ENCODE assay signal across 9 cellular contexts in genomic region chr18:13219012-13219396, GRCh38. TPM values are rescaled to one million over a fixed set of nuclear protein-coding genes. Genes with fewer than 3 reads are reported as not detected.
A peak's percentile ranks its signal among the peaks of the same experiment; 100 is the strongest.
DNase-seq lines count a peak whose midpoint lies in the region; ATAC-seq, FAIRE-seq and TF ChIP-seq lines count a peak whose summit lies in the region.
"Had no signal": no experiment of that assay in that cellular context is flagged by ENCODE, and none has a peak within 500 bp of the region (broad histone marks: within the 10 kb centered on the region; RNA-seq: fewer than 3 reads in every experiment).

No MANE protein-coding gene starts in this region.

- no peaks in the 10 kb centered on the region for H3K27me3 ChIP-seq in BE2C
- H3K27me3 ChIP-seq in endodermal cell (ENCODE audit: control insufficient read depth, insufficient read depth, low read length, poor library complexity, severe bottlenecking), result peaks cover 28% of the 10 kb centered on the region

- TF ChIP-seq CTCF in BE2C (IDR thresholded peaks at IDR 0.05; ENCODE audit: low read depth, low read length) (no peak), endodermal cell (conservative IDR thresholded peaks at IDR 0.05) (no peak), neural crest cell (conservative IDR thresholded peaks at IDR 0.05) (no peak)

- H3K36me3 Mint-ChIP-seq in endodermal cell (ENCODE audit: low read depth) (no peaks in the 10 kb centered on the region), neural crest cell (ENCODE audit: low read depth) (no peaks in the 10 kb centered on the region)

- H3K4me3 ChIP-seq in BE2C (ENCODE audit: low read depth, low read length) (peak overlapping the region; percentile 56), endodermal cell (ENCODE audit: low read length) (peak overlapping the region; percentile 85)

- peak overlapping the region; percentile 72 for H3K4me3 Mint-ChIP-seq in endodermal cell
- peak overlapping the region; percentile 83 for H3K4me3 Mint-ChIP-seq in neural crest cell

- DNase-seq in BE2C (no peak), endodermal cell (no peak), neural crest cell (ENCODE audit: low read depth, low spot score) (no peak), AG08395 (ENCODE audit: low spot score) (no peak), GM19239 (ENCODE audit: insufficient read length, low spot score) (no peak), HTR-8/SVneo (ENCODE audit: insufficient read length, low spot score) (no peak)

- H3K9me3 Mint-ChIP-seq in endodermal cell (no peaks in the 10 kb centered on the region), neural crest cell (no peaks in the 10 kb centered on the region)

- H3K27ac ChIP-seq in KOPT-K1 (ENCODE audit: low read depth, low read length, poor library complexity, severe bottlenecking), result peak overlapping the region; percentile 86
- peak overlapping the region; percentile 74 for H3K27ac ChIP-seq in endodermal cell (ENCODE audit: low read depth, low read length)

- H3K27me3 Mint-ChIP-seq in endodermal cell (ENCODE audit: insufficient read depth) (peaks cover 34% of the 10 kb centered on the region), neural crest cell (ENCODE audit: low read depth) (peaks cover 79% of the 10 kb centered on the region)

- H3K36me3 ChIP-seq in BE2C (no peaks in the 10 kb centered on the region), KOPT-K1 (ENCODE audit: insufficient read depth, low read length) (0 out of 2 replicates have a peak, but pooled peaks cover 9% of the 10 kb centered on the region), endodermal cell (ENCODE audit: control insufficient read depth, insufficient read depth, low read length) (no peaks in the 10 kb centered on the region)

- 20 to 31% methylated on average over 5 to 14 of the region's 14 CpGs for WGBS in endodermal cell (ENCODE audit: insufficient coverage in 1 of 2, insufficient read length in 1 of 2), 2 experiments

- H3K9ac ChIP-seq in endodermal cell (ENCODE audit: extremely low read depth, low read length, poor library complexity, severe bottlenecking), result peak overlapping the region; percentile 34

- H3K9me3 ChIP-seq in BE2C (no peaks in the 10 kb centered on the region), KOPT-K1 (ENCODE audit: insufficient read depth, low read length, poor library complexity, severe bottlenecking) (no peaks in the 10 kb centered on the region), endodermal cell (ENCODE audit: control insufficient read depth, low read length) (no peaks in the 10 kb centered on the region)

- H3K4me1 Mint-ChIP-seq in endodermal cell (peaks cover 37% of the 10 kb centered on the region), neural crest cell (peaks cover 29% of the 10 kb centered on the region)

- H3K27ac Mint-ChIP-seq in endodermal cell (no peak overlapping the region), neural crest cell (ENCODE audit: unreplicated experiment) (no peak overlapping the region)

- FAIRE-seq in GM19239 (lab: Jason Lieb, UNC) (no peak), HTR-8/SVneo (lab: Jason Lieb, UNC) (no peak)
- FAIRE-seq: G401.6 had no signal

- H3K4me1 ChIP-seq in BE2C (peaks cover 29% of the 10 kb centered on the region), endodermal cell (ENCODE audit: control insufficient read depth, insufficient read depth, low read length) (peaks cover 6% of the 10 kb centered on the region)

- no peak for ATAC-seq in GM21367 (IDR thresholded peaks at IDR 0.05; ENCODE audit: unreplicated experiment)

RNA-seq across cellular contexts. Expression of gene LDLRAD4, which starts 0.4 kb away (rescaled TPM):
- 4.0 TPM for polyA plus RNA-seq in BE2C (2012; ENCODE audit: insufficient read depth, insufficient read length, low read depth)
- 10 to 100 TPM; 14.9 to 15.1 TPM for total RNA-seq in endodermal cell
- polyA plus RNA-seq in endodermal cell (2013, experiment 1 of 2), result 22.2 TPM
- polyA plus RNA-seq in endodermal cell (2013, experiment 2 of 2), result 26.3 TPM
- total RNA-seq in neural crest cell, result 1.4 and 1.7 TPM in 2 replicates
